8 cellular contexts compared by ENCODE assay signal in the genomic region with DNA sequence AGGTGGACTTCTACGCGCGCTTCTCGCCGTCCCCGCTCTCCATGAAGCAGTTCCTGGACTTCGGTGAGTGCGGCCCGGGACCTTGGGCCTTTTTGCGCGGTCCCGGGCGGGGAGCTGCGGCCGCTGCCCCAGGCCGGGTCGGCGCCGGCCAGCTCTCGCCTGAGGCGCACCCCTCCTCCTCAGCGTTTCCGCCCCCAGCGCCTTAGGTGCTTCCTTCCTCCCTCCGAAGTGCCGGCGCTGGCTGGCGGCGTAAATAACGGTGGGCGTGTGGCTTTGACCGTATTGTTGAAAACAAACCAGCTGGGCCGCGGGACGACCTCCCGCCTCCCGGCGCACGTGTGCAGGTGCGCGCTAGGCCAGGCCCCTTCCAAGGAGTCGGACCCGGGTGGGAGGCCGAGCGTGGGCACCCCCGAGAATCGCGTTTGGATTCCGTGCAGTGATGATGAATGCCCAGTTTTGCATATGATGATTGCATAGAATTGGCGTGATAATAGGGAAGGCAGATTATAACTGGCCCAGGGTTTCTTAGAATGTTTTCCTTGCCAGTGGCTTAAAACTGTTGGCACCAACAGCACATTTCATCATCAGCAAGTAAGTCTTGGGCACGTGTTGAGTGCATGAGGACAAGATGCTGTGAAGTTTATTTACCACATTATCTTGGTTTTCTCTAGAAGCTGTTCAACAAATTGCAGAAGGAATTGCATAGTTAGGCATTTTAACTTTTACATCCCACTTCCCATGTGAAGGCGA. TPM values are rescaled to one million over a fixed set of nuclear protein-coding genes. Genes with fewer than 3 reads are reported as not detected.
DNase-seq lines count a peak whose midpoint lies in the region; ATAC-seq and TF ChIP-seq lines count a peak whose summit lies in the region.

No MANE protein-coding gene starts in this region.

- peak overlapping the region; percentile 70 for H3K4ac ChIP-seq in IMR-90 (ENCODE audit: low read depth, low read length)

- peak overlapping the region; percentile 82; the same call in 1 of the 2 replicates for H4K91ac ChIP-seq in IMR-90 (ENCODE audit: insufficient read depth, low read depth, low read length)

- H2BK20ac ChIP-seq in IMR-90 (ENCODE audit: low read depth, low read length) = no peak overlapping the region

- H3K9ac ChIP-seq in IMR-90 (ENCODE audit: low read depth, low read length) (peak overlapping the region; percentile 36), SK-N-SH (peak overlapping the region; percentile 75)

- peak overlapping the region; percentile 56 for H3K14ac ChIP-seq in IMR-90 (replicated peaks; ENCODE audit: low read depth, low read length)

- TF ChIP-seq POLR2A in IMR-90 (IDR thresholded peaks at IDR 0.05; ENCODE audit: low read depth, low read length) (no peak), heart left ventricle (IDR thresholded peaks at IDR 0.05) (no peak), vagina (IDR thresholded peaks at IDR 0.05) (no peak)

- peak overlapping the region; percentile 9; the same call in 1 of the 2 replicates for H2BK120ac ChIP-seq in IMR-90 (ENCODE audit: low read depth, low read length)

- DNase-seq in EL (peak; percentile 67), IMR-90 (peak; percentile 62), SK-N-SH (no peak), heart left ventricle (peak; percentile 54 to 84 (median 66)), putamen (ENCODE audit: low spot score) (peak; percentile 25), vagina (ENCODE audit: extremely low spot score in 2 of 2) (no peak)

- H3K36me3 ChIP-seq in IMR-90 (ENCODE audit: control insufficient read depth, insufficient read depth, low read length) (peaks cover 4% of the 10 kb centered on the region), SK-N-SH (replicated peaks in 1 of 2; ENCODE audit: control insufficient read depth in 1 of 2, insufficient read depth in 2 of 2, low read length in 1 of 2) (no peaks in the 10 kb centered on the region), heart left ventricle (peaks cover 0 to 12% (median 0%) of the 10 kb centered on the region in 9 donors), vagina (no peaks in the 10 kb centered on the region)

- BruUV-seq in IMR-90 (replicated peaks; lab: Mats Ljungman, UMichigan) = no TSS peak

- H3K9me1 ChIP-seq in IMR-90 (ENCODE audit: insufficient read depth, low read length) = peaks cover 14% of the 10 kb centered on the region

- in situ Hi-C loops in IMR-90 (cut with MboI; ENCODE audit: low sequenced_read_pairs) = no loop called here

- TF ChIP-seq CTCF in IMR-90 (conservative IDR thresholded peaks at IDR 0.05; ENCODE audit: low read depth, low read length) (no peak), SK-N-SH (IDR thresholded peaks at IDR 0.05) (no peak), heart left ventricle (IDR thresholded peaks at IDR 0.05) (no peak), vagina (IDR thresholded peaks at IDR 0.05) (no peak)

- H3K4me3 ChIP-seq in IMR-90 (ENCODE audit: insufficient read depth, low read depth, low read length) (peak overlapping the region; percentile 81), SK-N-SH (ENCODE audit: low read depth in 2 of 2, low read length in 1 of 2) (peak overlapping the region; percentile 79 to 85), heart left ventricle (peak overlapping the region; percentile 57 to 96 (median 81)), vagina (peak overlapping the region; percentile 81 to 93)

- POLR2A ChIA-PET in IMR-90 (lab: Charles Lee; ENCODE audit: unreplicated experiment) (no interaction called here), SK-N-SH (lab: Yijun Ruan, JAX) (interaction anchor here (0.5 kb wide), 1 partner anchor 16 kb away, joined by 6 read pairs; no protein-coding TSS in a partner anchor)

- H3K36me3 Mint-ChIP-seq in activated naive CD8-positive, alpha-beta T cell = peaks cover 9% of the 10 kb centered on the region

- H2AK5ac ChIP-seq in IMR-90 (ENCODE audit: low read depth, low read length) = peak overlapping the region; percentile 89

- H2AK9ac ChIP-seq in IMR-90 (replicated peaks; ENCODE audit: low read depth, low read length, poor library complexity) = peak overlapping the region; percentile 98

- H4K20me1 ChIP-seq in IMR-90 (ENCODE audit: insufficient read depth, low read length) = peaks cover 27% of the 10 kb centered on the region; the same call in 1 of the 2 replicates
- H4K20me1 ChIP-seq in SK-N-SH (ENCODE audit: insufficient read depth) = no peaks in the 10 kb centered on the region

- no peaks in the 10 kb centered on the region for H3K9me2 ChIP-seq in SK-N-SH

- no peak for TF ChIP-seq EP300 in SK-N-SH (IDR thresholded peaks at IDR 0.05; ENCODE audit: borderline replicate concordance in 1 of 2, low read depth in 1 of 2, low read length in 1 of 2)

- H3K4me1 ChIP-seq in IMR-90 (ENCODE audit: control insufficient read depth, insufficient read depth, low read length) (peaks cover 18% of the 10 kb centered on the region), SK-N-SH (ENCODE audit: control insufficient read depth in 1 of 2, insufficient read depth in 2 of 2, low read depth in 1 of 2, low read length in 1 of 2) (peaks cover 4 to 12% of the 10 kb centered on the region in 2 experiments; a peak in 3 of 4 replicates), heart left ventricle (peaks cover 0 to 25% (median 12%) of the 10 kb centered on the region in 12 donors), vagina (peaks cover 25% of the 10 kb centered on the region)

- peak overlapping the region; percentile 98 for H3K27ac Mint-ChIP-seq in activated naive CD8-positive, alpha-beta T cell

- H3K27me3 ChIP-seq in IMR-90 (ENCODE audit: control insufficient read depth, insufficient read depth, low read length) = no peaks in the 10 kb centered on the region
- H3K27me3 ChIP-seq in SK-N-SH (ENCODE audit: insufficient read depth) = no peaks in the 10 kb centered on the region
- H3K27me3 ChIP-seq in heart left ventricle = no peaks in the 10 kb centered on the region
- no peaks in the 10 kb centered on the region for H3K27me3 ChIP-seq in vagina

- no peaks in the 10 kb centered on the region for H3K27me3 Mint-ChIP-seq in activated naive CD8-positive, alpha-beta T cell

- H3K4me3 Mint-ChIP-seq in activated naive CD8-positive, alpha-beta T cell = peak overlapping the region; percentile 94

- H3K18ac ChIP-seq in IMR-90 (ENCODE audit: low read depth, low read length) = peak overlapping the region; percentile 56

- H3K23ac ChIP-seq in IMR-90 (ENCODE audit: low read depth, low read length) = peak overlapping the region; percentile 86

- H2BK15ac ChIP-seq in IMR-90 (ENCODE audit: low read depth, low read length) = 0 out of 3 replicates have a peak overlapping the region, but pooled peaks have one; percentile 3

- H3K79me2 ChIP-seq in SK-N-SH (ENCODE audit: insufficient read depth) = peaks cover 39% of the 10 kb centered on the region

- TF ChIP-seq RAD21 in IMR-90 (IDR thresholded peaks at IDR 0.05; ENCODE audit: low read length) (no peak), SK-N-SH (IDR thresholded peaks at IDR 0.05; ENCODE audit: low read length) (no peak)

- H3K4me1 Mint-ChIP-seq in activated naive CD8-positive, alpha-beta T cell (ENCODE audit: low read depth) = peaks cover 56% of the 10 kb centered on the region

- H4K8ac ChIP-seq in IMR-90 (ENCODE audit: low read depth in 2 of 2, low read length in 2 of 2) = peak overlapping the region; percentile 20 to 65

- H3K27ac ChIP-seq in IMR-90 (ENCODE audit: insufficient read depth, low read length) (peak overlapping the region; percentile 83), SK-N-SH (ENCODE audit: low read depth in 2 of 2, low read length in 1 of 2) (peak overlapping the region; percentile 62 to 63), heart left ventricle (peak overlapping the region; percentile 22 to 97 (median 95)), vagina (peak overlapping the region; percentile 93)

- dilution Hi-C loops in IMR-90 (cut with HindIII; ENCODE audit: low sequenced_read_pairs, unreplicated experiment) = no loop called here

- H3K9me3 ChIP-seq in IMR-90 (ENCODE audit: control insufficient read depth, insufficient read depth, low read length) (no peaks in the 10 kb centered on the region), SK-N-SH (no peaks in the 10 kb centered on the region), heart left ventricle (no peaks in the 10 kb centered on the region), vagina (no peaks in the 10 kb centered on the region)

- H4K5ac ChIP-seq in IMR-90 (ENCODE audit: low read depth, low read length) = peak overlapping the region; percentile 56

- H3K56ac ChIP-seq in IMR-90 (ENCODE audit: extremely low read depth, insufficient read depth, low read length) = peak overlapping the region; percentile 42; the same call in 1 of the 2 replicates

- H3K79me1 ChIP-seq in IMR-90 (ENCODE audit: low read depth in 1 of 2, low read length in 2 of 2) = peaks cover 21 to 62% of the 10 kb centered on the region in 2 experiments

- CTCF ChIA-PET in IMR-90 (lab: Yijun Ruan, JAX) (interaction anchor here (0.6 kb wide), 1 partner anchor 355 kb away, joined by 3 read pairs; no protein-coding TSS in a partner anchor), SK-N-SH (lab: Yijun Ruan, JAX) (interaction anchor here (0.9 kb wide), 1 partner anchor 72 kb away, joined by 4 read pairs; no protein-coding TSS in a partner anchor)

- WGBS in IMR-90 (ENCODE audit: extremely low coverage in 2 of 2, insufficient read length in 1 of 2), 2 experiments = 1% methylated on average over 18 of the region's 52 CpGs; no CpG with 5 or more reads in 1 of the 2 experiments
- 7% methylated on average over 25 of the region's 52 CpGs for WGBS in SK-N-SH (ENCODE audit: low lambda C conversion rate)
- WGBS in heart left ventricle, 4 donors = 2 to 3% (median 2%) methylated on average over 40 to 52 of the region's 52 CpGs

- intact Hi-C loops in IMR-90 (cut with micrococcal nuclease) (no loop called here), heart left ventricle (cut with DNase I) (no loop called here), vagina (cut with DNase I) (no loop called here)

- peak overlapping the region; percentile 91 for H2AFZ ChIP-seq in IMR-90 (replicated peaks; ENCODE audit: low read length, poor library complexity)
- peak overlapping the region; percentile 83 for H2AFZ ChIP-seq in SK-N-SH (ENCODE audit: low read depth)

- H3K4me2 ChIP-seq in IMR-90 (ENCODE audit: low read depth, low read length) (peak overlapping the region; percentile 97), SK-N-SH (peak overlapping the region; percentile 83)

- H3K9me3 Mint-ChIP-seq in activated naive CD8-positive, alpha-beta T cell (ENCODE audit: low read depth) = no peaks in the 10 kb centered on the region

- ATAC-seq in GM21619 (IDR thresholded peaks at IDR 0.05; ENCODE audit: unreplicated experiment) = peak; percentile 65
- ATAC-seq in IMR-90 (ENCODE audit: low read depth) = peak; percentile 56
- ATAC-seq in heart left ventricle = peak in 3 of 4 donors; percentile 35 to 56 (median 53)

- no peaks in the 10 kb centered on the region for H3F3A ChIP-seq in SK-N-SH (replicated peaks; ENCODE audit: insufficient read depth)

- H2BK5ac ChIP-seq in IMR-90 (ENCODE audit: low read depth, low read length, poor library complexity, severe bottlenecking) = peak overlapping the region; percentile 84

RNA-seq across cellular contexts. Expression of a gene that starts 0.6 kb away (rescaled TPM):
- total RNA-seq in IMR-90 (2012; rRNA removed) = 68.3 and 85.9 TPM in 2 replicates
- 35.2 and 38.1 TPM in 2 replicates for polyA plus RNA-seq in IMR-90 (2012; rRNA removed)
- polyA plus RNA-seq in IMR-90 (2012; cell fraction: cytosol; rRNA removed) = 25.1 and 25.3 TPM in 2 replicates
- 25.1 and 56.4 TPM in 2 replicates for polyA plus RNA-seq in IMR-90 (2012; cell fraction: nucleus; rRNA removed; ENCODE audit: low replicate concordance)
- polyA plus RNA-seq in SK-N-SH (2012; rRNA removed) = 5.3 and 6.3 TPM in 2 replicates
- polyA plus RNA-seq in SK-N-SH (2012; cell fraction: cytosol; rRNA removed) = 4.8 and 6.4 TPM in 2 replicates
- 5.2 and 11.6 TPM in 2 replicates for polyA plus RNA-seq in SK-N-SH (2012; cell fraction: nucleus; rRNA removed)
- 10 to 100 TPM; 27.2 to 69.0 (median 53.2) TPM for total RNA-seq in heart left ventricle
- polyA plus RNA-seq in heart left ventricle = 10 to 100 TPM in 1 of 2 donors, 1 to 10 TPM in 1; 6.7 to 15.3 TPM
- total RNA-seq in vagina = 17.7 TPM

Comparison
In these comparisons a context has a peak if more than half of its experiments do, and no peak if none do; other contexts are left out.
1. DNase-seq: peak in EL (single experiment), IMR-90 (single experiment), heart left ventricle (5 of 5) and putamen (single experiment); none in SK-N-SH (single experiment) and vagina (0 of 2).
2. Peak in every context shown above with its lines, with median percentiles within 50 percentile points of each other: ATAC-seq, H3K27ac ChIP-seq and H3K4me3 ChIP-seq.